ENCODE assay signal across 1 cellular context in genomic region chr16:20774703-20775362, GRCh38.
TF ChIP-seq lines count a peak whose summit lies in the region.

No MANE protein-coding gene starts in this region.

TF ChIP-seq in HepG2, 621 proteins besides CTCF, POLR2A, EP300 and RAD21 (continued from another document):
- TF ChIP-seq, protein P1, sequence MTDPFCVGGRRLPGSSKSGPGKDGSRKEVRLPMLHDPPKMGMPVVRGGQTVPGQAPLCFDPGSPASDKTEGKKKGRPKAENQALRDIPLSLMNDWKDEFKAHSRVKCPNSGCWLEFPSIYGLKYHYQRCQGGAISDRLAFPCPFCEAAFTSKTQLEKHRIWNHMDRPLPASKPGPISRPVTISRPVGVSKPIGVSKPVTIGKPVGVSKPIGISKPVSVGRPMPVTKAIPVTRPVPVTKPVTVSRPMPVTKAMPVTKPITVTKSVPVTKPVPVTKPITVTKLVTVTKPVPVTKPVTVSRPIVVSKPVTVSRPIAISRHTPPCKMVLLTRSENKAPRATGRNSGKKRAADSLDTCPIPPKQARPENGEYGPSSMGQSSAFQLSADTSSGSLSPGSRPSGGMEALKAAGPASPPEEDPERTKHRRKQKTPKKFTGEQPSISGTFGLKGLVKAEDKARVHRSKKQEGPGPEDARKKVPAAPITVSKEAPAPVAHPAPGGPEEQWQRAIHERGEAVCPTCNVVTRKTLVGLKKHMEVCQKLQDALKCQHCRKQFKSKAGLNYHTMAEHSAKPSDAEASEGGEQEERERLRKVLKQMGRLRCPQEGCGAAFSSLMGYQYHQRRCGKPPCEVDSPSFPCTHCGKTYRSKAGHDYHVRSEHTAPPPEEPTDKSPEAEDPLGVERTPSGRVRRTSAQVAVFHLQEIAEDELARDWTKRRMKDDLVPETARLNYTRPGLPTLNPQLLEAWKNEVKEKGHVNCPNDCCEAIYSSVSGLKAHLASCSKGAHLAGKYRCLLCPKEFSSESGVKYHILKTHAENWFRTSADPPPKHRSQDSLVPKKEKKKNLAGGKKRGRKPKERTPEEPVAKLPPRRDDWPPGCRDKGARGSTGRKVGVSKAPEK (CRISPR knock-in tag; IDR thresholded peaks at IDR 0.05; ENCODE audit: borderline replicate concordance), result 0 out of 2 replicates have a peak, but pooled peaks have one; percentile 64
- TF ChIP-seq ZNF337 (CRISPR knock-in tag; IDR thresholded peaks at IDR 0.05; ENCODE audit: borderline replicate concordance, low read depth), result peak; percentile 48; the same call in 1 of the 2 replicates
- TF ChIP-seq ZNF724P (CRISPR knock-in tag; IDR thresholded peaks at IDR 0.05; ENCODE audit: borderline replicate concordance), result peak; percentile 49; the same call in 1 of the 2 replicates
- TF ChIP-seq, protein P2, sequence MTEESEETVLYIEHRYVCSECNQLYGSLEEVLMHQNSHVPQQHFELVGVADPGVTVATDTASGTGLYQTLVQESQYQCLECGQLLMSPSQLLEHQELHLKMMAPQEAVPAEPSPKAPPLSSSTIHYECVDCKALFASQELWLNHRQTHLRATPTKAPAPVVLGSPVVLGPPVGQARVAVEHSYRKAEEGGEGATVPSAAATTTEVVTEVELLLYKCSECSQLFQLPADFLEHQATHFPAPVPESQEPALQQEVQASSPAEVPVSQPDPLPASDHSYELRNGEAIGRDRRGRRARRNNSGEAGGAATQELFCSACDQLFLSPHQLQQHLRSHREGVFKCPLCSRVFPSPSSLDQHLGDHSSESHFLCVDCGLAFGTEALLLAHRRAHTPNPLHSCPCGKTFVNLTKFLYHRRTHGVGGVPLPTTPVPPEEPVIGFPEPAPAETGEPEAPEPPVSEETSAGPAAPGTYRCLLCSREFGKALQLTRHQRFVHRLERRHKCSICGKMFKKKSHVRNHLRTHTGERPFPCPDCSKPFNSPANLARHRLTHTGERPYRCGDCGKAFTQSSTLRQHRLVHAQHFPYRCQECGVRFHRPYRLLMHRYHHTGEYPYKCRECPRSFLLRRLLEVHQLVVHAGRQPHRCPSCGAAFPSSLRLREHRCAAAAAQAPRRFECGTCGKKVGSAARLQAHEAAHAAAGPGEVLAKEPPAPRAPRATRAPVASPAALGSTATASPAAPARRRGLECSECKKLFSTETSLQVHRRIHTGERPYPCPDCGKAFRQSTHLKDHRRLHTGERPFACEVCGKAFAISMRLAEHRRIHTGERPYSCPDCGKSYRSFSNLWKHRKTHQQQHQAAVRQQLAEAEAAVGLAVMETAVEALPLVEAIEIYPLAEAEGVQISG (CRISPR knock-in tag; IDR thresholded peaks at IDR 0.05), result 0 out of 2 replicates have a peak, but pooled peaks have one; percentile 35
- peak; percentile 50; the same call in 1 of the 2 replicates for TF ChIP-seq ZNF83 (CRISPR knock-in tag; IDR thresholded peaks at IDR 0.05; ENCODE audit: borderline replicate concordance)
- TF ChIP-seq, protein P3, sequence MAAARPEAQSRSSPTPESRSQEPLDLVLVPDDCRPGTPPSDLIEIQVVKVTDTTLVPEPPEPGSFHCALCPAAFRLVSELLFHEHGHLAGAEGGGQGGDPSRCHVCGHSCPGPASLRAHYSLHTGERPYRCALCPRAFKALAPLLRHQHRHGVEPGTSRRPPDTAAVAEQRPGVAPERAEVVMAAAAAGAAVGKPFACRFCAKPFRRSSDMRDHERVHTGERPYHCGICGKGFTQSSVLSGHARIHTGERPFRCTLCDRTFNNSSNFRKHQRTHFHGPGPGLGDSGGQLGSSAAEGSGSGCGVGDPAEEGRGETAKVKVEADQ (CRISPR knock-in tag; IDR thresholded peaks at IDR 0.05; ENCODE audit: borderline replicate concordance), result 0 out of 2 replicates have a peak, but pooled peaks have one; percentile 61
- TF ChIP-seq, protein P4, sequence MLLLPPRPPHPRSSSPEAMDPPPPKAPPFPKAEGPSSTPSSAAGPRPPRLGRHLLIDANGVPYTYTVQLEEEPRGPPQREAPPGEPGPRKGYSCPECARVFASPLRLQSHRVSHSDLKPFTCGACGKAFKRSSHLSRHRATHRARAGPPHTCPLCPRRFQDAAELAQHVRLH (CRISPR knock-in tag; IDR thresholded peaks at IDR 0.05; ENCODE audit: borderline replicate concordance, low read depth), result 0 out of 2 replicates have a peak, but pooled peaks have one; percentile 41
- peak; percentile 76; the same call in 1 of the 2 replicates for TF ChIP-seq ZNF567 (CRISPR knock-in tag; IDR thresholded peaks at IDR 0.05; ENCODE audit: borderline replicate concordance)
- no peak for TF ChIP-seq ZFX (CRISPR knock-in tag; IDR thresholded peaks at IDR 0.05; ENCODE audit: low read depth)
- no peak for TF ChIP-seq ZNF878 (CRISPR knock-in tag; IDR thresholded peaks at IDR 0.05)
- TF ChIP-seq ZNF646 (CRISPR knock-in tag; IDR thresholded peaks at IDR 0.05), result no peak
- 0 out of 2 replicates have a peak, but pooled peaks have one; percentile 25 for TF ChIP-seq ZNF234 (CRISPR knock-in tag; conservative IDR thresholded peaks at IDR 0.05)
- TF ChIP-seq MYC (CRISPR knock-in tag; IDR thresholded peaks at IDR 0.05; ENCODE audit: borderline replicate concordance), result 0 out of 2 replicates have a peak, but pooled peaks have one; percentile 42
- no peak for TF ChIP-seq ZNF557 (CRISPR knock-in tag; IDR thresholded peaks at IDR 0.05)
- no peak for TF ChIP-seq REPIN1 (CRISPR knock-in tag; IDR thresholded peaks at IDR 0.05; ENCODE audit: borderline replicate concordance, low read depth)
- no peak for TF ChIP-seq TFDP1 (CRISPR knock-in tag; IDR thresholded peaks at IDR 0.05; ENCODE audit: borderline replicate concordance)
- TF ChIP-seq, protein P5, sequence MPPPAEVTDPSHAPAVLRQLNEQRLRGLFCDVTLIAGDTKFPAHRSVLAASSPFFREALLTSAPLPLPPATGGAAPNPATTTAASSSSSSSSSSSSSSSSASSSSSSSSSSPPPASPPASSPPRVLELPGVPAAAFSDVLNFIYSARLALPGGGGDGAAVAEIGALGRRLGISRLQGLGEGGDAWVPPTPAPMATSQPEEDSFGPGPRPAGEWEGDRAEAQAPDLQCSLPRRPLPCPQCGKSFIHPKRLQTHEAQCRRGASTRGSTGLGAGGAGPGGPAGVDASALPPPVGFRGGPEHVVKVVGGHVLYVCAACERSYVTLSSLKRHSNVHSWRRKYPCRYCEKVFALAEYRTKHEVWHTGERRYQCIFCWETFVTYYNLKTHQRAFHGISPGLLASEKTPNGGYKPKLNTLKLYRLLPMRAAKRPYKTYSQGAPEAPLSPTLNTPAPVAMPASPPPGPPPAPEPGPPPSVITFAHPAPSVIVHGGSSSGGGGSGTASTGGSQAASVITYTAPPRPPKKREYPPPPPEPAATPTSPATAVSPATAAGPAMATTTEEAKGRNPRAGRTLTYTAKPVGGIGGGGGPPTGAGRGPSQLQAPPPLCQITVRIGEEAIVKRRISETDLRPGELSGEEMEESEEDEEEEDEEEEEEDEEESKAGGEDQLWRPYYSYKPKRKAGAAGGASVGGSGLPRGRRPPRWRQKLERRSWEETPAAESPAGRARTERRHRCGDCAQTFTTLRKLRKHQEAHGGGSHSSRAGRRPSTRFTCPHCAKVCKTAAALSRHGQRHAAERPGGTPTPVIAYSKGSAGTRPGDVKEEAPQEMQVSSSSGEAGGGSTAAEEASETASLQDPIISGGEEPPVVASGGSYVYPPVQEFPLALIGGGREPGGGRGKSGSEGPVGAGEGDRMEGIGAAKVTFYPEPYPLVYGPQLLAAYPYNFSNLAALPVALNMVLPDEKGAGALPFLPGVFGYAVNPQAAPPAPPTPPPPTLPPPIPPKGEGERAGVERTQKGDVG (CRISPR knock-in tag; IDR thresholded peaks at IDR 0.05; ENCODE audit: borderline replicate concordance), result peak; percentile 26; the same call in 1 of the 2 replicates
- 0 out of 2 replicates have a peak, but pooled peaks have one; percentile 8 for TF ChIP-seq BCL6 (CRISPR knock-in tag; IDR thresholded peaks at IDR 0.05)
